ENCODE assay signal across 1 cellular context in genomic region chr19:10286803-10287737, GRCh38.
TF ChIP-seq lines count a peak whose summit lies in the region.

TSS of gene ICAM4 (plus strand) at chr19:10286955. CDS start at chr19:10287013, 58 bp downstream.

TF ChIP-seq in K562, 482 proteins besides CTCF, POLR2A, EP300 and RAD21 (continued from another document and continues in another):
- TF ChIP-seq HES1 (IDR thresholded peaks at IDR 0.05; ENCODE audit: low read depth): 0 out of 2 replicates have a peak, but pooled peaks have one; percentile 55
- peak; percentile 81 for TF ChIP-seq CXXC5 (CRISPR knock-in tag; IDR thresholded peaks at IDR 0.05)
- no peak for TF ChIP-seq MEF2A (IDR thresholded peaks at IDR 0.05; ENCODE audit: control insufficient read depth, low read depth, low read length)
- TF ChIP-seq ARID4B (CRISPR knock-in tag; IDR thresholded peaks at IDR 0.05): peak; percentile 80; the same call in 1 of the 2 replicates
- TF ChIP-seq ZNF175 (CRISPR knock-in tag; IDR thresholded peaks at IDR 0.05; ENCODE audit: low read depth): peak; percentile 70
- TF ChIP-seq SMARCE1 (IDR thresholded peaks at IDR 0.05): peak; percentile 70
- peak; percentile 21 for TF ChIP-seq ESRRA (IDR thresholded peaks at IDR 0.05; ENCODE audit: borderline replicate concordance, low read depth)
- TF ChIP-seq RNF2 (IDR thresholded peaks at IDR 0.05): peak; percentile 56; the same call in 1 of the 2 replicates
- peak; percentile 85 for TF ChIP-seq RBFOX2 (IDR thresholded peaks at IDR 0.05; ENCODE audit: low read depth, low read length)
- peak; percentile 56; the same call in 1 of the 2 replicates for TF ChIP-seq BCOR (IDR thresholded peaks at IDR 0.05)
- no peak for TF ChIP-seq BMI1 (IDR thresholded peaks at IDR 0.05; ENCODE audit: low read length)
- TF ChIP-seq ERF (CRISPR knock-in tag; IDR thresholded peaks at IDR 0.05): peak; percentile 74; the same call in 1 of the 2 replicates
- peak; percentile 96 for TF ChIP-seq MGA (IDR thresholded peaks at IDR 0.05)
- TF ChIP-seq POLR2AphosphoS2 (IDR thresholded peaks at IDR 0.05; ENCODE audit: low read length): peak; percentile 34; the same call in 1 of the 2 replicates
- TF ChIP-seq NFYB (IDR thresholded peaks at IDR 0.05; ENCODE audit: extremely low read depth, insufficient read length): no peak
- TF ChIP-seq HDAC1 (IDR thresholded peaks at IDR 0.05): peak in 1 of 2 experiments; percentile 5; a peak in 1 of 4 replicates
- TF ChIP-seq TEAD4 (IDR thresholded peaks at IDR 0.05; ENCODE audit: low read length): peak; percentile 31; the same call in 1 of the 2 replicates
- TF ChIP-seq TEAD4 (CRISPR knock-in tag; IDR thresholded peaks at IDR 0.05; ENCODE audit: borderline replicate concordance): peak; percentile 78; the same call in 1 of the 2 replicates
- peak in 1 of 2 experiments; percentile 49; a peak in 2 of 4 replicates for TF ChIP-seq SIN3A (IDR thresholded peaks at IDR 0.05; ENCODE audit: borderline replicate concordance in 2 of 2, control insufficient read depth in 1 of 2, low read depth in 2 of 2, low read length in 2 of 2)
- peak in 1 of 2 experiments; percentile 81; a peak in 2 of 4 replicates for TF ChIP-seq MLLT1 (IDR thresholded peaks at IDR 0.05)
- TF ChIP-seq RBM34 (IDR thresholded peaks at IDR 0.05; ENCODE audit: borderline replicate concordance, insufficient read depth, low read length): no peak
- 0 out of 2 replicates have a peak, but pooled peaks have one; percentile 27 for TF ChIP-seq GATAD2A (IDR thresholded peaks at IDR 0.05)
- 0 out of 2 replicates have a peak, but pooled peaks have one; percentile 5 for TF ChIP-seq ZNF75A (CRISPR knock-in tag; IDR thresholded peaks at IDR 0.05)
- TF ChIP-seq ADNP (tag; IDR thresholded peaks at IDR 0.05): peak; percentile 44; the same call in 1 of the 2 replicates
- TF ChIP-seq SMAD3 (CRISPR knock-in tag; conservative IDR thresholded peaks at IDR 0.05): 0 out of 2 replicates have a peak, but pooled peaks have one; percentile 22
- TF ChIP-seq SRSF9 (IDR thresholded peaks at IDR 0.05; ENCODE audit: borderline replicate concordance, low read depth, low read length): no peak
- TF ChIP-seq KDM5B (IDR thresholded peaks at IDR 0.05; ENCODE audit: insufficient replicate concordance, low read depth, low read length): peak; percentile 23
- no peak for TF ChIP-seq ARHGAP35 (IDR thresholded peaks at IDR 0.05; ENCODE audit: partially characterized antibody)
- TF ChIP-seq HMGXB4 (CRISPR knock-in tag; IDR thresholded peaks at IDR 0.05): peak; percentile 56; the same call in 1 of the 2 replicates
- 0 out of 2 replicates have a peak, but pooled peaks have one; percentile 12 for TF ChIP-seq THAP12 (CRISPR knock-in tag; IDR thresholded peaks at IDR 0.05)
- TF ChIP-seq MXI1 (IDR thresholded peaks at IDR 0.05; ENCODE audit: low read depth, low read length): 0 out of 2 replicates have a peak, but pooled peaks have one; percentile 22
- TF ChIP-seq MTA3 (IDR thresholded peaks at IDR 0.05; ENCODE audit: borderline replicate concordance): peak; percentile 71
- peak; percentile 80 for TF ChIP-seq USF2 (CRISPR knock-in tag; IDR thresholded peaks at IDR 0.05)
- peak; percentile 5; the same call in 1 of the 2 replicates for TF ChIP-seq BHLHE40 (IDR thresholded peaks at IDR 0.05; ENCODE audit: low read length)
